24 cellular contexts compared by ENCODE assay signal in genomic region chrX:26722666-26723428, GRCh38.
"Had no signal": no experiment of that assay in that cellular context is flagged by ENCODE, and none has a peak within 500 bp of the region (broad histone marks: within the 10 kb centered on the region; RNA-seq: fewer than 3 reads in every experiment).

No MANE protein-coding gene starts in this region.

- DNase-seq: activated CD4-positive, alpha-beta memory T cell treated with anti-CD3 and anti-CD28 coated beads for 36 hours; activated CD4-positive, alpha-beta T cell treated with anti-CD3 and anti-CD28 coated beads for 36 hours; activated CD4-positive, alpha-beta T cell treated with anti-CD3 and anti-CD28 coated beads, Interleukin-2, amount 10 ng/mL, durations not matched to agents 24 days and 14 days; activated CD4-positive, CD25-positive, alpha-beta regulatory T cell; activated CD4-positive, CD25-positive, alpha-beta regulatory T cell treated with anti-CD3 and anti-CD28 coated beads, Interleukin-2, amount 50 U/mL, for 72 hours; activated CD8-positive, alpha-beta memory T cell treated with anti-CD3 and anti-CD28 coated beads, Interleukin-2, amount 10 ng/mL, durations not matched to agents 7 days and 5 days; activated CD8-positive, alpha-beta memory T cell treated with anti-CD3 and anti-CD28 coated beads, Interleukin-2, amount 50 U/mL, for 4 hours; activated CD8-positive, alpha-beta T cell treated with anti-CD3 and anti-CD28 coated beads, Interleukin-2, amount 10 ng/mL, durations not matched to agents 7 days and 5 days; activated effector memory CD4-positive, alpha-beta T cell treated with anti-CD3 and anti-CD28 coated beads, Interleukin-2, amount 50 U/mL, for 16 hours; activated naive CD4-positive, alpha-beta T cell treated with anti-CD3 and anti-CD28 coated beads, Interleukin-2, amount 10 ng/mL, durations not matched to agents 7 days and 5 days; activated T-cell treated with anti-CD3 and anti-CD28 coated beads, Interleukin-2, amount 50 U/mL, for 1 hour; activated T-cell treated with anti-CD3 and anti-CD28 coated beads, Interleukin-2, amount 50 U/mL, for 48 hours; amniotic stem cell; anterior cingulate cortex; body of pancreas; caudate nucleus; effector CD8-positive, alpha-beta T cell; esophagus squamous epithelium; foreskin melanocyte; head of caudate nucleus; T-helper 2 cell had no signal

- H3K36me3 ChIP-seq: esophagus squamous epithelium had no signal

- H3K9me3 ChIP-seq: body of pancreas, esophagus squamous epithelium had no signal

- FAIRE-seq: endometrium, endothelial cell of umbilical vein had no signal

- H3K27ac ChIP-seq: body of pancreas, epithelial cell of prostate, esophagus squamous epithelium had no signal

- H3K4me3 ChIP-seq: body of pancreas, esophagus squamous epithelium had no signal

- H3K27me3 ChIP-seq: body of pancreas, esophagus squamous epithelium had no signal

- H3K4me1 ChIP-seq: body of pancreas, esophagus squamous epithelium had no signal

- ATAC-seq: activated CD4-positive, alpha-beta T cell treated with anti-CD3 and anti-CD28 coated beads for 36 hours; activated CD8-positive, alpha-beta memory T cell treated with anti-CD3 and anti-CD28 coated beads, Interleukin-2, amount 10 ng/mL, durations not matched to agents 7 days and 5 days; activated CD8-positive, alpha-beta T cell treated with anti-CD3 and anti-CD28 coated beads, Interleukin-2, amount 10 ng/mL, durations not matched to agents 7 days and 5 days; body of pancreas had no signal
